Comparison of ENCODE assay signal across 23 cellular contexts in the genomic region with DNA sequence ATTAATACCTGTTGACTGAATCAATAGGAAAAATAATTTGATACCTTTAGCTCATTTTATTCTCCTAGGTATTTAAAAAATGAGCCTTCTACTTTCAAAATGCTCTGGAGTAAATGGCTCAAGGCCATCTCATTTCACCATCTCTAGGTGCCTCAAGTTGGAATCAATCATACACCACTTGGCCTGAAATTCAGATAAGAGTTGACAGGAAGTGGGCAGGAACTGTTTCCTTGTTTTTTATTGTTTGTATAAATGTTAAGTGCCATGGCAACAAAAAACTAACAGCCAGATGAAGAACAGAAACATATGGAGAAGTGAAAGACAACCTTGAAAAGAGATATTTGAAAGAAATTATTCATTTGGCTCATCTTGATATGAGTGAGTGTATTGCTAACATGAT. TPM values are rescaled to one million over a fixed set of nuclear protein-coding genes. Genes with fewer than 3 reads are reported as not detected.
A peak's percentile ranks its signal among the peaks of the same experiment; 100 is the strongest.
DNase-seq lines count a peak whose midpoint lies in the region; ATAC-seq and TF ChIP-seq lines count a peak whose summit lies in the region.
"Had no signal": no experiment of that assay in that cellular context is flagged by ENCODE, and none has a peak within 500 bp of the region (broad histone marks: within the 10 kb centered on the region; RNA-seq: fewer than 3 reads in every experiment).

No MANE protein-coding gene starts in this region.

- no peak overlapping the region for H3K9ac ChIP-seq in BLaER1

- H3K27ac Mint-ChIP-seq in HFFc6: peak overlapping the region; percentile 72; the same call in 1 of the 2 replicates
- H3K27ac Mint-ChIP-seq: activated CD8-positive, alpha-beta T cell treated with anti-CD3 and anti-CD28 coated beads for 36 hours; activated naive CD8-positive, alpha-beta T cell; dendritic cell treated with granulocyte-macrophage colony-stimulating factor and Interleukin-4, amounts not matched to agents 40 ng/mL and 50 ng/mL, for 4 days; natural killer cell; progenitor cell of endocrine pancreas had no signal

- H3K27me3 ChIP-seq in BLaER1: no peaks in the 10 kb centered on the region
- no peaks in the 10 kb centered on the region for H3K27me3 ChIP-seq in left lung
- H3K27me3 ChIP-seq: SJCRH30, suprapubic skin had no signal

- H3K4me1 ChIP-seq in BLaER1 (0 out of 2 replicates have a peak, but pooled peaks cover 4% of the 10 kb centered on the region), left lung (peaks cover 6 to 13% of the 10 kb centered on the region in 2 donors)
- H3K4me1 ChIP-seq: HAP-1, SJCRH30 had no signal

- no peak overlapping the region for H3K4me3 Mint-ChIP-seq in HFFc6
- H3K4me3 Mint-ChIP-seq: activated CD8-positive, alpha-beta T cell treated with anti-CD3 and anti-CD28 coated beads for 36 hours; activated naive CD8-positive, alpha-beta T cell; dendritic cell treated with granulocyte-macrophage colony-stimulating factor and Interleukin-4, amounts not matched to agents 40 ng/mL and 50 ng/mL, for 4 days; natural killer cell had no signal

- H3K9me3 ChIP-seq in BLaER1 (no peaks in the 10 kb centered on the region), left lung (no peaks in the 10 kb centered on the region)
- H3K9me3 ChIP-seq: HAP-1, SJCRH30, suprapubic skin had no signal

- H3K36me3 ChIP-seq in BLaER1 (no peaks in the 10 kb centered on the region), left lung (no peaks in the 10 kb centered on the region)
- H3K36me3 ChIP-seq: HAP-1, suprapubic skin had no signal

- intact Hi-C loops in left lung (cut with DNase I): no loop called here

- H4K20me1 ChIP-seq in BLaER1: no peaks in the 10 kb centered on the region

- ATAC-seq in left lung: peak; percentile 64
- no peak for ATAC-seq in GM19467 (IDR thresholded peaks at IDR 0.05; ENCODE audit: unreplicated experiment)
- ATAC-seq in GM18520 (IDR thresholded peaks at IDR 0.05; ENCODE audit: unreplicated experiment): no peak
- ATAC-seq: activated CD8-positive, alpha-beta T cell treated with anti-CD3 and anti-CD28 coated beads for 36 hours; K562; natural killer cell had no signal

- peaks cover 36% of the 10 kb centered on the region; the same call in 1 of the 2 replicates for H3K4me1 Mint-ChIP-seq in HFFc6 (ENCODE audit: low read depth)
- H3K4me1 Mint-ChIP-seq: natural killer cell had no signal

- peaks cover 22% of the 10 kb centered on the region; the same call in 1 of the 2 replicates for H3K36me3 Mint-ChIP-seq in HFFc6 (ENCODE audit: low read depth)
- H3K36me3 Mint-ChIP-seq: activated naive CD8-positive, alpha-beta T cell had no signal

- H3K4me3 ChIP-seq in BLaER1 (no peak overlapping the region), left lung (no peak overlapping the region)
- H3K4me3 ChIP-seq: HAP-1, K562, SJCRH30, suprapubic skin had no signal

- H3K27ac ChIP-seq in BLaER1 (no peak overlapping the region), left lung (no peak overlapping the region)
- H3K27ac ChIP-seq: HL-60, SJCRH30, suprapubic skin had no signal

- DNase-seq in HFFc6 (no peak), amniotic epithelial cell (ENCODE audit: low read depth) (peak; percentile 96), left lung (no peak), pons (ENCODE audit: low spot score) (no peak), anterior cingulate cortex (lab: John Stamatoyannopoulos, UW) (no peak)
- DNase-seq: activated CD4-positive, CD25-positive, alpha-beta regulatory T cell; activated CD8-positive, alpha-beta T cell treated with anti-CD3 and anti-CD28 coated beads for 36 hours; activated T-cell treated with anti-CD3 and anti-CD28 coated beads, Interleukin-2, amount 50 U/mL, for 48 hours; AML-193; GF-D8; natural killer cell; NCI-H446; SJCRH30 had no signal

- H3K27me3 Mint-ChIP-seq in HFFc6 (ENCODE audit: insufficient read depth): peaks cover 2% of the 10 kb centered on the region
- H3K27me3 Mint-ChIP-seq: dendritic cell treated with granulocyte-macrophage colony-stimulating factor and Interleukin-4, amounts not matched to agents 40 ng/mL and 50 ng/mL, for 4 days had no signal

- TF ChIP-seq CTCF in HFFc6 (IDR thresholded peaks at IDR 0.05): no peak
- no peak for TF ChIP-seq CTCF in left lung (IDR thresholded peaks at IDR 0.05)

- peak overlapping the region; percentile 6; the same call in 1 of the 2 replicates for H3K4me2 ChIP-seq in BLaER1

- no peaks in the 10 kb centered on the region for H3K9me3 Mint-ChIP-seq in HFFc6
- H3K9me3 Mint-ChIP-seq: activated CD8-positive, alpha-beta T cell treated with anti-CD3 and anti-CD28 coated beads for 36 hours; dendritic cell treated with granulocyte-macrophage colony-stimulating factor and Interleukin-4, amounts not matched to agents 40 ng/mL and 50 ng/mL, for 4 days had no signal

RNA-seq across cellular contexts. Expression of a gene that starts 12.4 kb away (rescaled TPM):
- total RNA-seq in HFFc6 (2021; fragmentation: NEBNext Ultra II Directional; extraction: Animal tissue kit (Norgen Biotek cat#: 25700)): 100 to 1,000 TPM in 4 of 6 experiments, 10 to 100 TPM in 2; 14.4 to 236 (median 205) TPM
- 100 to 1,000 TPM; 169 to 183 TPM for total RNA-seq in left lung
- total RNA-seq: activated CD8-positive, alpha-beta T cell treated with anti-CD3 and anti-CD28 coated beads for 36 hours had no signal
